ENCODE assay signal across 9 cellular contexts in genomic region chr3:168047190-168047795, GRCh38. TPM values are rescaled to one million over a fixed set of nuclear protein-coding genes. Genes with fewer than 3 reads are reported as not detected.
A peak's percentile ranks its signal among the peaks of the same experiment; 100 is the strongest.
DNase-seq lines count a peak whose midpoint lies in the region; ATAC-seq, FAIRE-seq and TF ChIP-seq lines count a peak whose summit lies in the region.
"Had no signal": no experiment of that assay in that cellular context is flagged by ENCODE, and none has a peak within 500 bp of the region (broad histone marks: within the 10 kb centered on the region; RNA-seq: fewer than 3 reads in every experiment).

No MANE protein-coding gene starts in this region.

- POLR2A ChIA-PET in HEK293 (lab: Yijun Ruan, JAX) (no interaction called here), HepG2 (lab: Yijun Ruan, JAX) (no interaction called here)

- DNase-seq in activated naive CD4-positive, alpha-beta T cell treated with anti-CD3 and anti-CD28 coated beads, Interleukin-2, amount 50 U/mL, for 72 hours (ENCODE audit: low spot score in 2 of 2) = no peak
- DNase-seq in activated naive CD4-positive, alpha-beta T cell (lab: John Stamatoyannopoulos, UW) = no peak
- DNase-seq in LNCaP clone FGC (ENCODE audit: low read depth) = peak; percentile 85
- peak; percentile 86 for DNase-seq in OCI-M1 (lab: John Stamatoyannopoulos, UW)
- peak; percentile 92 for DNase-seq in choroid plexus epithelial cell (ENCODE audit: low read depth)
- peak; percentile 76 for DNase-seq in HepG2 (ENCODE audit: low spot score)
- no peak for DNase-seq in vagina (ENCODE audit: extremely low spot score in 2 of 2)

- TF ChIP-seq POLR2A in HepG2 (IDR thresholded peaks at IDR 0.05; ENCODE audit: insufficient read depth in 1 of 2, low read depth in 2 of 2, low read length in 2 of 2) (no peak), vagina (IDR thresholded peaks at IDR 0.05) (no peak)

- peak; percentile 93 for FAIRE-seq in HepG2 (lab: Jason Lieb, UNC)

- 100% methylated on average over 1 of the region's 1 CpG for WGBS in HepG2 (ENCODE audit: low lambda C conversion rate)

- CTCF ChIA-PET in HEK293 (lab: Yijun Ruan, JAX) = interaction anchor here (0.6 to 4.2 kb wide), 34 partner anchors 9 to 916 kb away, joined by 3 to 67 read pairs (median 4); no protein-coding TSS in a partner anchor
- CTCF ChIA-PET in HepG2 (lab: Yijun Ruan, JAX; ENCODE audit: low intra/inter-chr PET ratio, low total read pairs) = interaction anchor here (0.7 to 4.2 kb wide), 5 partner anchors 41 to 121 kb away, joined by 3 to 117 read pairs (median 5); partner anchors contain the start of gene GOLIM4

- peak; percentile 78 for TF ChIP-seq RAD21 in HepG2 (CRISPR knock-in tag; IDR thresholded peaks at IDR 0.05)

- intact Hi-C loops in HepG2 (cut with micrococcal nuclease; ENCODE audit: unreplicated experiment) (loop anchor here (1.0 to 10.0 kb wide), 4 partner anchors 48 to 800 kb away; partner anchors contain the start of gene GOLIM4), vagina (cut with DNase I) (loop anchor here (5.0 kb wide), 1 partner anchor 115 kb away; no protein-coding TSS in a partner anchor)

- H3K27me3 ChIP-seq in HepG2 (ENCODE audit: control insufficient read depth in 1 of 2, insufficient read depth in 2 of 2, low read length in 2 of 2) (no peaks in the 10 kb centered on the region), vagina (no peaks in the 10 kb centered on the region)

- BruUV-seq in HepG2 (replicated peaks; lab: Mats Ljungman, UMichigan) = no TSS peak

- TF ChIP-seq CTCF in HEK293 (tag by site-specific recombination; IDR thresholded peaks at IDR 0.05) (peak; percentile 69; the same call in 1 of the 2 replicates), LNCaP clone FGC (IDR thresholded peaks at IDR 0.05; ENCODE audit: control insufficient read depth, extremely low read depth, insufficient read depth) (peak; percentile 84), choroid plexus epithelial cell (conservative IDR thresholded peaks at IDR 0.05; ENCODE audit: low read depth, low read length) (peak; percentile 74), HepG2 (CRISPR knock-in tag; IDR thresholded peaks at IDR 0.05) (peak; percentile 89), vagina (IDR thresholded peaks at IDR 0.05) (peak; percentile 83 to 87 (median 84))

- no peaks in the 10 kb centered on the region for H3K9me3 Mint-ChIP-seq in activated naive CD4-positive, alpha-beta T cell treated with anti-CD3 and anti-CD28 coated beads, Interleukin-2, amount 50 U/mL, for 72 hours
- H3K9me3 Mint-ChIP-seq: CD8-positive, alpha-beta memory T cell had no signal

- H3K27ac Mint-ChIP-seq in activated naive CD4-positive, alpha-beta T cell treated with anti-CD3 and anti-CD28 coated beads, Interleukin-2, amount 50 U/mL, for 72 hours = no peak overlapping the region
- H3K27ac Mint-ChIP-seq: CD8-positive, alpha-beta memory T cell had no signal

- no peaks in the 10 kb centered on the region for H4K20me1 ChIP-seq in HepG2 (ENCODE audit: insufficient read depth, low read length)

- no peak overlapping the region for H3K4me2 ChIP-seq in HepG2 (ENCODE audit: low read depth, low read length)

- H3K4me3 ChIP-seq in HEK293 (ENCODE audit: low read depth, low read length) (no peak overlapping the region), LNCaP clone FGC (ENCODE audit: low read depth, low read length) (no peak overlapping the region), choroid plexus epithelial cell (ENCODE audit: low read depth, low read length) (no peak overlapping the region), HepG2 (replicated peaks in 1 of 3; ENCODE audit: insufficient read depth in 1 of 3, low read depth in 2 of 3, low read length in 3 of 3) (no peak overlapping the region), vagina (no peak overlapping the region)

- H3K36me3 ChIP-seq in HEK293 (ENCODE audit: control insufficient read depth in 2 of 2, insufficient read depth in 1 of 2, low read length in 2 of 2) (peaks cover 0 to 11% of the 10 kb centered on the region in 2 experiments; a peak in 1 of 3 replicates), HepG2 (replicated peaks in 1 of 2; ENCODE audit: control insufficient read depth in 1 of 2, insufficient read depth in 2 of 2, low read length in 2 of 2) (peaks cover 4 to 18% of the 10 kb centered on the region in 2 experiments; a peak in 3 of 5 replicates), vagina (no peaks in the 10 kb centered on the region)

- in situ Hi-C loops in HepG2 (cut with HindIII; ENCODE audit: extremely low pct_ligation_motif_present, low pct_unique_long_range_greater_than_20kb) = no loop called here

- peak; percentile 57 to 78 for ATAC-seq in activated naive CD4-positive, alpha-beta T cell treated with anti-CD3 and anti-CD28 coated beads, Interleukin-2, amount 50 U/mL, for 72 hours
- peak; percentile 87 for ATAC-seq in HepG2

- H3K9ac ChIP-seq in HepG2 (ENCODE audit: insufficient read depth, low read depth, low read length) = no peak overlapping the region

- H2AFZ ChIP-seq in HepG2 (ENCODE audit: low read length) = no peak overlapping the region

- peaks cover 15% of the 10 kb centered on the region for H3K79me2 ChIP-seq in HepG2 (ENCODE audit: insufficient read depth, low read length)

- 0 out of 2 replicates have a peak, but pooled peaks cover 5% of the 10 kb centered on the region for H3K4me1 ChIP-seq in HEK293 (ENCODE audit: control insufficient read depth, insufficient read depth, low read length)
- no peaks in the 10 kb centered on the region for H3K4me1 ChIP-seq in HepG2 (ENCODE audit: insufficient read depth, low read length)
- peaks cover 17% of the 10 kb centered on the region for H3K4me1 ChIP-seq in vagina

- TF ChIP-seq EP300 in HepG2 (IDR thresholded peaks at IDR 0.05; ENCODE audit: low read depth in 2 of 2, low read length in 2 of 2) = no peak
- no peak for TF ChIP-seq EP300 in HepG2 (CRISPR knock-in tag; IDR thresholded peaks at IDR 0.05; ENCODE audit: borderline replicate concordance)

- H3K36me3 Mint-ChIP-seq in activated naive CD4-positive, alpha-beta T cell treated with anti-CD3 and anti-CD28 coated beads, Interleukin-2, amount 50 U/mL, for 72 hours = no peaks in the 10 kb centered on the region
- H3K36me3 Mint-ChIP-seq: CD8-positive, alpha-beta memory T cell had no signal

- no peak overlapping the region for H3K27ac ChIP-seq in HEK293 (ENCODE audit: extremely low read depth, low read depth, low read length)
- no peak overlapping the region for H3K27ac ChIP-seq in HepG2 (ENCODE audit: extremely low read length, insufficient read depth, low read length)
- no peak overlapping the region for H3K27ac ChIP-seq in vagina

- H3K9me3 ChIP-seq in HEK293 (ENCODE audit: control insufficient read depth, insufficient read depth, low read depth, low read length) (no peaks in the 10 kb centered on the region), HepG2 (ENCODE audit: low read length) (no peaks in the 10 kb centered on the region), vagina (no peaks in the 10 kb centered on the region)

TF ChIP-seq in HEK293, 187 proteins besides CTCF, POLR2A, EP300 and RAD21 (continues in another document):
- TF ChIP-seq ZNF623 (tag by site-specific recombination; IDR thresholded peaks at IDR 0.05) = no peak

TF ChIP-seq in HepG2, 621 proteins besides CTCF, POLR2A, EP300 and RAD21 (continues in another document):
- TF ChIP-seq JARID2 (CRISPR knock-in tag; IDR thresholded peaks at IDR 0.05; ENCODE audit: insufficient replicate concordance) (no peak), ZNF652 (CRISPR knock-in tag; IDR thresholded peaks at IDR 0.05; ENCODE audit: borderline replicate concordance, low read depth) (no peak), ZNF451 (CRISPR knock-in tag; IDR thresholded peaks at IDR 0.05) (no peak), ARID3A (IDR thresholded peaks at IDR 0.05; ENCODE audit: low read depth, low read length) (peak; percentile 95), ZNF253 (CRISPR knock-in tag; IDR thresholded peaks at IDR 0.05; ENCODE audit: borderline replicate concordance) (no peak)

RNA-seq across cellular contexts. Expression of gene GOLIM4, which starts 48.4 kb away (rescaled TPM):
- 1 to 10 TPM; 1.6 to 4.2 TPM for total RNA-seq in activated naive CD4-positive, alpha-beta T cell treated with anti-CD3 and anti-CD28 coated beads, Interleukin-2, amount 50 U/mL, for 72 hours
- total RNA-seq in HepG2 (2016; rRNA removed; fragmentation: Illumina TruSeq; extraction: Trizol) = 31.5 and 47.7 TPM in 2 replicates
- total RNA-seq in HepG2 (2016; cell fraction: cytosol; rRNA removed; fragmentation: Illumina TruSeq; extraction: Trizol; ENCODE audit: low read depth) = 7.7 and 9.3 TPM in 2 replicates
- 33.4 and 49.5 TPM in 2 replicates for total RNA-seq in HepG2 (2016; cell fraction: insoluble cytoplasmic fraction; rRNA removed; fragmentation: Illumina TruSeq; extraction: Trizol)
- 11.5 and 12.4 TPM in 2 replicates for total RNA-seq in HepG2 (2016; cell fraction: membrane; rRNA removed; fragmentation: Illumina TruSeq; extraction: Trizol)
- 45.0 and 48.7 TPM in 2 replicates for total RNA-seq in HepG2 (2016; cell fraction: nucleus; rRNA removed; fragmentation: Illumina TruSeq; extraction: Trizol)
- 10.8 and 10.9 TPM in 2 replicates for polyA plus RNA-seq in HepG2 (2011; rRNA removed)
- polyA plus RNA-seq in HepG2 (2011; cell fraction: cytosol; rRNA removed) = 13.3 and 13.6 TPM in 2 replicates
- 12.0 and 12.4 TPM in 2 replicates for polyA plus RNA-seq in HepG2 (2011; cell fraction: nucleus; rRNA removed)
- polyA plus RNA-seq in HepG2 (2012) = 26.9 and 28.2 TPM in 2 replicates
- 1.1 and 1.4 TPM in 2 replicates for polyA plus RNA-seq in HepG2 (2016; cell fraction: cytosol; fragmentation: Illumina TruSeq; extraction: Trizol; ENCODE audit: low read depth)
- polyA plus RNA-seq in HepG2 (2016; cell fraction: insoluble cytoplasmic fraction; fragmentation: Illumina TruSeq; extraction: Trizol; ENCODE audit: low read depth) = 26.8 and 32.2 TPM in 2 replicates
- polyA plus RNA-seq in HepG2 (2016; cell fraction: membrane; fragmentation: Illumina TruSeq; extraction: Trizol; ENCODE audit: low read depth) = 3.4 and 3.7 TPM in 2 replicates
- 44.3 and 45.5 TPM in 2 replicates for polyA plus RNA-seq in HepG2 (2016; cell fraction: nucleus; fragmentation: Illumina TruSeq; extraction: Trizol; ENCODE audit: insufficient read depth, low read depth)
- polyA minus RNA-seq in HepG2 (2011; rRNA and poly(A)+ RNA removed; ENCODE audit: low replicate concordance) = 15.3 and 32.9 TPM in 2 replicates
- polyA minus RNA-seq in HepG2 (2011; cell fraction: cytosol; rRNA and poly(A)+ RNA removed) = 24.1 and 25.6 TPM in 2 replicates
- polyA minus RNA-seq in HepG2 (2011; cell fraction: nucleus; rRNA and poly(A)+ RNA removed) = 36.9 and 37.2 TPM in 2 replicates
- total RNA-seq in vagina = 36.8 TPM

Comparison
In these comparisons a context has a peak if more than half of its experiments do, and no peak if none do; other contexts are left out.
1. DNase-seq: peak in LNCaP clone FGC (single experiment), OCI-M1 (single experiment), choroid plexus epithelial cell (single experiment) and HepG2 (single experiment); none in activated naive CD4-positive, alpha-beta T cell treated with anti-CD3 and anti-CD28 coated beads, Interleukin-2, amount 50 U/mL, for 72 hours (0 of 2), activated naive CD4-positive, alpha-beta T cell (0 of 4) and vagina (0 of 2).
2. Peak in every context shown above with its lines, with median percentiles within 50 percentile points of each other: CTCF ChIP-seq.